In the genomic region with DNA sequence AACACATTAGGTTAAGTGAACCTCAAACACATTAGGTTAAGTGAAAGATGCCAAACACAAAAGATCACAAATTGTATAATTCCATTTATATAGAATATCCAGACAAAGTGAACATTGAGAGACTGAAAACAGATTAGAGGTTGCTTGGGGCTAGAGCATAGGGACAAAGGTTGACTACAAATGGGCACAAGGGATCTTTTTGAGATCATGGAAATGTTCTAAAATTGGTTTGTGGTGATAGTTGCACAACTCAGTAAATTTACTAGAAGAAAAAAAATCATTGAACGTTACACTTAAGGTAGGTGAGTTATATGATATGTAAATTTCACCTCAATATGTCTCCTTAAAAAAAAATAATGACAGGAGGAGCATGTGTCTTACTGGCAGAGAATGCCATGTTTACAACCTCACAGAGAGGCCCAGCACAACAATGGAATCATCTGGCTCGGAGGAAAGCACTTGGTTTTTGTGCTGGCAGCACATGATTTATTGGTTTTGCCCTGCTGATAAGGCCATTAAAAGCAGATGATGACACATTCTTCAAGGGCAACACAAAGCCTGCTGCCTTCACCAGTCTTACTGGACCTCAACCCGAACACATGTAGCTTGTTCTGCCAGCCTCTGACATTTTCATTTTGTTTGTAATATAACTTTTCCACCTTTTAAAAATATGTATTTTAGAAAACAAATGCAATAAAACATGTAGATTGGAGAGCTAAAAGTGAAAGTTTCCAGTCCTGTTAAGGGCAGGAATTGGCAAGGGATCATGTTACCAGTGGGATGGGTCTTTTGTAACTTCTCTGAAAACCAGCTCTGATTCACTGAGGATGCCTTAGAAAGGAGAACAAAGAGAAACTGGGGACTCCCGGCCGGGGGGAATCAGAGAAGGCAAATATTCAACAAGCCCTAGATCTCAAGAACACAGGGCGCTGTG, we compare ENCODE assay signal across 9 cellular contexts. TPM values are rescaled to one million over a fixed set of nuclear protein-coding genes. Genes with fewer than 3 reads are reported as not detected.
DNase-seq lines count a peak whose midpoint lies in the region; ATAC-seq, FAIRE-seq and TF ChIP-seq lines count a peak whose summit lies in the region.
"Had no signal": no experiment of that assay in that cellular context is flagged by ENCODE, and none has a peak within 500 bp of the region (broad histone marks: within the 10 kb centered on the region; RNA-seq: fewer than 3 reads in every experiment).

No MANE protein-coding gene starts in this region.

- H3K79me2 ChIP-seq in K562 (ENCODE audit: control insufficient read depth, insufficient read depth, low read length), result no peaks in the 10 kb centered on the region

- no peak; a peak in 2 of 4 replicates for TF ChIP-seq RAD21 in K562 (CRISPR knock-in tag; conservative IDR thresholded peaks at IDR 0.05 in 1 of 2, IDR thresholded peaks at IDR 0.05 in 1 of 2)

- H3K9ac ChIP-seq in K562 (ENCODE audit: insufficient read depth in 1 of 2, low read depth in 2 of 2, low read length in 2 of 2), result no peak overlapping the region

- peak; percentile 73 for DNase-seq in COLO829 (ENCODE audit: low spot score)
- DNase-seq in NCI-H1436 (lab: John Stamatoyannopoulos, UW), result peak; percentile 37
- DNase-seq in K562 (ENCODE audit: extremely low read depth in 1 of 4, low spot score in 3 of 4), result peak in 1 of 4 experiments; percentile 38
- peak; percentile 88 for DNase-seq in left kidney (ENCODE audit: low read depth, low spot score)
- DNase-seq in GM12891 (ENCODE audit: insufficient read length, low spot score), result no peak

- H4K20me1 ChIP-seq in K562 (replicated peaks; ENCODE audit: control insufficient read depth, insufficient read depth, low read length), result no peaks in the 10 kb centered on the region

- no peak overlapping the region for H3K4me3 ChIP-seq in K562

- H3K9me3 ChIP-seq in K562 (replicated peaks; ENCODE audit: control insufficient read depth, insufficient read depth, low read depth, low read length), result no peaks in the 10 kb centered on the region

- no peak overlapping the region for H3K27ac ChIP-seq in K562 (ENCODE audit: extremely low read depth, low read depth, low read length)

- CTCF ChIA-PET in K562 (lab: Yijun Ruan, JAX; ENCODE audit: low intra/inter-chr PET ratio), result no interaction called here

- ATAC-seq in K562, result peak; percentile 73
- no peak for ATAC-seq in GM19328 (IDR thresholded peaks at IDR 0.05; ENCODE audit: unreplicated experiment)
- ATAC-seq in GM19463 (IDR thresholded peaks at IDR 0.05; ENCODE audit: unreplicated experiment), result no peak
- no peak for ATAC-seq in HG02852 (IDR thresholded peaks at IDR 0.05; ENCODE audit: unreplicated experiment)

- intact Hi-C loops in K562 (cut with micrococcal nuclease), result no loop called here

- FAIRE-seq in K562 (lab: Jason Lieb, UNC) (peak; percentile 37), GM12891 (lab: Jason Lieb, UNC) (no peak)

- no peak overlapping the region for H3K4me2 ChIP-seq in K562 (ENCODE audit: insufficient read depth, low read length)

- no peaks in the 10 kb centered on the region for H3K36me3 ChIP-seq in K562 (ENCODE audit: control insufficient read depth, insufficient read depth, low read length)

- no TSS peak for BruUV-seq in K562 (replicated peaks; lab: Mats Ljungman, UMichigan)

- in situ Hi-C loops in K562 (cut with MboI), result no loop called here

- TF ChIP-seq EP300 in K562 (IDR thresholded peaks at IDR 0.05; ENCODE audit: low read length), result peak; percentile 54; the same call in 1 of the 2 replicates

- no peaks in the 10 kb centered on the region for H3K9me1 ChIP-seq in K562 (ENCODE audit: control insufficient read depth, insufficient read depth, low read length)

- H2AFZ ChIP-seq in K562 (ENCODE audit: low read depth, low read length), result no peak overlapping the region

- TF ChIP-seq CTCF in K562 (IDR thresholded peaks at IDR 0.05 in 2 of 3, conservative IDR thresholded peaks at IDR 0.05 in 1 of 3; ENCODE audit: insufficient read depth in 2 of 3, low read depth in 1 of 3, low read length in 3 of 3), result no peak

- TF ChIP-seq POLR2A in K562 (conservative IDR thresholded peaks at IDR 0.05) (no peak), GM12891 (IDR thresholded peaks at IDR 0.05; ENCODE audit: low read depth, low read length) (no peak)

- H3K27me3 ChIP-seq in K562 (ENCODE audit: control insufficient read depth in 2 of 2, insufficient read depth in 2 of 2, low read length in 2 of 2), result peaks cover 0 to 14% of the 10 kb centered on the region in 2 experiments; a peak in 2 of 5 replicates

- no peaks in the 10 kb centered on the region; a peak in 1 of 5 replicates for H3K4me1 ChIP-seq in K562 (replicated peaks in 1 of 2; ENCODE audit: control insufficient read depth in 2 of 2, insufficient read depth in 2 of 2, low read length in 2 of 2)

- 1% methylated on average over 6 of the region's 6 CpGs for WGBS in K562 (ENCODE audit: insufficient coverage, low coverage, missing lambda C conversion rate)

- POLR2A ChIA-PET in K562 (lab: Yijun Ruan, JAX), result interaction anchor here (0.5 to 0.8 kb wide), 2 partner anchors 12 to 19 kb away, joined by 3 read pairs; a partner anchor contains a TSS

TF ChIP-seq in K562, 482 proteins besides CTCF, POLR2A, EP300 and RAD21 (continues in another document):
- TF ChIP-seq, protein P1, sequence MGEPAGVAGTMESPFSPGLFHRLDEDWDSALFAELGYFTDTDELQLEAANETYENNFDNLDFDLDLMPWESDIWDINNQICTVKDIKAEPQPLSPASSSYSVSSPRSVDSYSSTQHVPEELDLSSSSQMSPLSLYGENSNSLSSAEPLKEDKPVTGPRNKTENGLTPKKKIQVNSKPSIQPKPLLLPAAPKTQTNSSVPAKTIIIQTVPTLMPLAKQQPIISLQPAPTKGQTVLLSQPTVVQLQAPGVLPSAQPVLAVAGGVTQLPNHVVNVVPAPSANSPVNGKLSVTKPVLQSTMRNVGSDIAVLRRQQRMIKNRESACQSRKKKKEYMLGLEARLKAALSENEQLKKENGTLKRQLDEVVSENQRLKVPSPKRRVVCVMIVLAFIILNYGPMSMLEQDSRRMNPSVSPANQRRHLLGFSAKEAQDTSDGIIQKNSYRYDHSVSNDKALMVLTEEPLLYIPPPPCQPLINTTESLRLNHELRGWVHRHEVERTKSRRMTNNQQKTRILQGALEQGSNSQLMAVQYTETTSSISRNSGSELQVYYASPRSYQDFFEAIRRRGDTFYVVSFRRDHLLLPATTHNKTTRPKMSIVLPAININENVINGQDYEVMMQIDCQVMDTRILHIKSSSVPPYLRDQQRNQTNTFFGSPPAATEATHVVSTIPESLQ (CRISPR knock-in tag; IDR thresholded peaks at IDR 0.05), result no peak
- no peak for TF ChIP-seq ZNF408 (CRISPR knock-in tag; IDR thresholded peaks at IDR 0.05; ENCODE audit: low read depth)

TF ChIP-seq in GM12891, 5 proteins besides CTCF, POLR2A, EP300 and RAD21:
- no peak for TF ChIP-seq POU2F2 (IDR thresholded peaks at IDR 0.05; ENCODE audit: low read depth, low read length)
- no peak for TF ChIP-seq SPI1 (IDR thresholded peaks at IDR 0.05; ENCODE audit: low read depth, low read length)
- TF ChIP-seq POLR2AphosphoS5 (IDR thresholded peaks at IDR 0.05; ENCODE audit: low read depth, low read length), result no peak
- no peak for TF ChIP-seq PAX5 (IDR thresholded peaks at IDR 0.05; ENCODE audit: insufficient read depth, low read length, severe bottlenecking)
- no peak for TF ChIP-seq TAF1 (IDR thresholded peaks at IDR 0.05; ENCODE audit: low read depth, low read length)
TF ChIP-seq in GM12891: peak in this region for 0.

RNA-seq across cellular contexts. Expression of a gene that starts 11.9 kb away (rescaled TPM):
- total RNA-seq in K562 (2011; cell fraction: chromatin; rRNA removed; ENCODE audit: low replicate concordance), result not detected in 2 replicates
- not detected in 2 replicates for total RNA-seq in K562 (2011; cell fraction: nucleolus; rRNA removed)
- total RNA-seq in K562 (2011; cell fraction: nucleoplasm; rRNA removed), result not detected in 2 replicates
- total RNA-seq in K562 (2014; rRNA removed) (not detected in 2 replicates), K562 (2014; rRNA removed; fragmentation: Illumina TruSeq; extraction: Trizol) (not detected in 2 replicates), K562 (2015; rRNA removed; fragmentation: Illumina TruSeq; extraction: Trizol) (not detected in 2 replicates), K562 (2021) (0.13 TPM in 1 of 2 replicates, not detected in the other)
- polyA plus RNA-seq in K562 (2011; rRNA removed) (not detected in 2 replicates), K562 (2014; fragmentation: Illumina TruSeq; extraction: Trizol) (not detected in 2 replicates), K562 (2014; fragmentation: Nextera tagmentation; extraction: Ambion mirVana) (under 1 TPM in 1 of 2 experiments, not detected in 1; 0.04 TPM), K562 (2014; rRNA removed) (not detected in 2 replicates)
- not detected in 2 replicates for polyA plus RNA-seq in K562 (2011; cell fraction: cytosol; rRNA removed)
- not detected in 2 replicates for polyA plus RNA-seq in K562 (2011; cell fraction: nucleus; rRNA removed)
- 0.08 TPM in 2 replicates for polyA plus RNA-seq in K562 (2012)
- polyA minus RNA-seq in K562 (2011; rRNA and poly(A)+ RNA removed), result not detected in 2 replicates
- not detected in 2 replicates for polyA minus RNA-seq in K562 (2011; cell fraction: cytosol; rRNA and poly(A)+ RNA removed)
- not detected in 2 replicates for polyA minus RNA-seq in K562 (2011; cell fraction: nucleus; rRNA and poly(A)+ RNA removed)
- polyA plus RNA-seq in GM12891 (2012; ENCODE audit: low read depth, missing spikeins), result not detected
- total RNA-seq: subcutaneous adipose tissue had no signal

RNA-seq across cellular contexts. Expression of a gene that starts 42.1 kb away (rescaled TPM):
- total RNA-seq in K562 (2011; cell fraction: chromatin; rRNA removed; ENCODE audit: low replicate concordance), result not detected in 2 replicates
- not detected in 2 replicates for total RNA-seq in K562 (2011; cell fraction: nucleolus; rRNA removed)
- not detected in 2 replicates for total RNA-seq in K562 (2011; cell fraction: nucleoplasm; rRNA removed)
- not detected in 2 replicates for total RNA-seq in K562 (2014; rRNA removed)
- total RNA-seq in K562 (2014; rRNA removed; fragmentation: Illumina TruSeq; extraction: Trizol), result 0.03 TPM in 1 of 2 replicates, not detected in the other
- total RNA-seq in K562 (2015; rRNA removed; fragmentation: Illumina TruSeq; extraction: Trizol), result 0.04 and 0.19 TPM in 2 replicates
- 0.04 TPM in 1 of 2 replicates, not detected in the other for total RNA-seq in K562 (2021)
- not detected in 2 replicates for polyA plus RNA-seq in K562 (2011; rRNA removed)
- not detected in 2 replicates for polyA plus RNA-seq in K562 (2011; cell fraction: cytosol; rRNA removed)
- not detected in 2 replicates for polyA plus RNA-seq in K562 (2011; cell fraction: nucleus; rRNA removed)
- 0.09 and 1.3 TPM in 2 replicates for polyA plus RNA-seq in K562 (2012)
- polyA plus RNA-seq in K562 (2014; fragmentation: Illumina TruSeq; extraction: Trizol), result 0.03 and 0.04 TPM in 2 replicates
- under 1 TPM; 0.03 to 0.14 TPM for polyA plus RNA-seq in K562 (2014; fragmentation: Nextera tagmentation; extraction: Ambion mirVana)
- polyA plus RNA-seq in K562 (2014; rRNA removed), result 0.11 and 0.12 TPM in 2 replicates
- not detected in 2 replicates for polyA minus RNA-seq in K562 (2011; rRNA and poly(A)+ RNA removed)
- not detected in 2 replicates for polyA minus RNA-seq in K562 (2011; cell fraction: cytosol; rRNA and poly(A)+ RNA removed)
- polyA minus RNA-seq in K562 (2011; cell fraction: nucleus; rRNA and poly(A)+ RNA removed), result not detected in 2 replicates
- polyA plus RNA-seq in GM12891 (2012; ENCODE audit: low read depth, missing spikeins), result not detected
- total RNA-seq: subcutaneous adipose tissue had no signal
